8 cellular contexts compared by ENCODE assay signal in the genomic region with DNA sequence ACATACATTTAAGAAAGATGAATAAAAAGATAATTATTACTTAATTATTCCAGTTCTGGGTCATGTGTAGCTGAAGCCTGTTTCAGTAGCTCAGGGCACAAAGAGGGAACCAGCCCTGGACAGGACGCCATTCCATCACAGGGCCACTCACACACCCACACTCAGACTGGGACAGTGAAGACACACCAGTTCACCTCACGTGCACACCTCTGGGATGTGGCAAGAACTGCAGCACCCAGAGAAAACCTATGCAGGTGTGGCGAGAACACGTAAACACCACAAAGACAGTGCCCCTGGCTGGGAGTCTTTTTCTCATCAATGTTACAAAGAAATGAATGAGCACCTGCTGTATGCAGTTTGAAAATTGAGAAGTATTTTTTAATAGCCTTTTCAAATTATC. TPM values are rescaled to one million over a fixed set of nuclear protein-coding genes. Genes with fewer than 3 reads are reported as not detected.
DNase-seq lines count a peak whose midpoint lies in the region; ATAC-seq and TF ChIP-seq lines count a peak whose summit lies in the region.

No MANE protein-coding gene starts in this region.

- H2AK5ac ChIP-seq in H9 (ENCODE audit: insufficient read length, low read length) = no peak overlapping the region

- H3K9ac ChIP-seq in H9 (ENCODE audit: extremely low read depth, insufficient read length, low read length) = no peak overlapping the region

- H3K27me3 Mint-ChIP-seq in H9 (ENCODE audit: low read depth) = no peaks in the 10 kb centered on the region
- no peaks in the 10 kb centered on the region for H3K27me3 Mint-ChIP-seq in activated CD4-positive, alpha-beta T cell treated with anti-CD3 and anti-CD28 coated beads, Interleukin-2, amount 10 ng/mL, durations not matched to agents 24 days and 14 days

- H3K36me3 Mint-ChIP-seq in H9 (ENCODE audit: insufficient read depth in 1 of 3, low read depth in 3 of 3) = peaks cover 19 to 46% (median 45%) of the 10 kb centered on the region in 3 experiments
- H3K36me3 Mint-ChIP-seq in activated CD4-positive, alpha-beta T cell treated with anti-CD3 and anti-CD28 coated beads, Interleukin-2, amount 10 ng/mL, durations not matched to agents 24 days and 14 days (ENCODE audit: low read depth) = peaks cover 59% of the 10 kb centered on the region

- no peak overlapping the region for H2BK120ac ChIP-seq in H9 (ENCODE audit: low read depth, low read length, poor library complexity, severe bottlenecking)

- H4K8ac ChIP-seq in H9 (replicated peaks; ENCODE audit: insufficient read length, low read depth, low read length) = no peak overlapping the region

- H3K4me1 ChIP-seq in H9 (ENCODE audit: insufficient read depth, low read length) = 0 out of 2 replicates have a peak, but pooled peaks cover 3% of the 10 kb centered on the region
- H3K4me1 ChIP-seq in suprapubic skin = peaks cover 56% of the 10 kb centered on the region

- H3T11ph ChIP-seq in H9 (ENCODE audit: low read length) = no peak overlapping the region

- H3K4me3 Mint-ChIP-seq in H9 = peak overlapping the region; percentile 93 to 96
- peak overlapping the region; percentile 95 for H3K4me3 Mint-ChIP-seq in activated CD4-positive, alpha-beta T cell treated with anti-CD3 and anti-CD28 coated beads, Interleukin-2, amount 10 ng/mL, durations not matched to agents 24 days and 14 days

- no peak overlapping the region for H2BK12ac ChIP-seq in H9 (ENCODE audit: insufficient read length, low read depth, low read length)

- no peak for TF ChIP-seq POLR2A in suprapubic skin (IDR thresholded peaks at IDR 0.05)

- peaks cover 2% of the 10 kb centered on the region for H3K79me1 ChIP-seq in H9 (ENCODE audit: insufficient read depth, low read depth, low read length, poor library complexity, severe bottlenecking)

- H3K4me1 Mint-ChIP-seq in H9 = peaks cover 32 to 34% of the 10 kb centered on the region in 2 experiments
- H3K4me1 Mint-ChIP-seq in activated CD4-positive, alpha-beta T cell treated with anti-CD3 and anti-CD28 coated beads, Interleukin-2, amount 10 ng/mL, durations not matched to agents 24 days and 14 days = peaks cover 53% of the 10 kb centered on the region

- H3K56ac ChIP-seq in H9 (ENCODE audit: insufficient read length, low read depth, low read length) = no peak overlapping the region

- no peak overlapping the region for H2BK15ac ChIP-seq in H9 (ENCODE audit: low read depth, low read length)

- H3K9me3 ChIP-seq in H9 (ENCODE audit: control insufficient read depth, low read depth, low read length) = no peaks in the 10 kb centered on the region
- H3K9me3 ChIP-seq in suprapubic skin = no peaks in the 10 kb centered on the region

- no peaks in the 10 kb centered on the region for H4K20me1 ChIP-seq in H9 (ENCODE audit: control insufficient read depth, insufficient read depth, insufficient read length)

- no peak overlapping the region for H2AFZ ChIP-seq in H9 (ENCODE audit: low read length)

- intact Hi-C loops in activated CD4-positive, alpha-beta T cell treated with anti-CD3 and anti-CD28 coated beads, Interleukin-2, amount 10 ng/mL, durations not matched to agents 24 days and 14 days (cut with micrococcal nuclease) = no loop called here

- peak overlapping the region; percentile 51 for H3K4me2 ChIP-seq in H9 (ENCODE audit: insufficient read depth, insufficient read length, low read length)

- no peak for ATAC-seq in GM21576 (IDR thresholded peaks at IDR 0.05; ENCODE audit: unreplicated experiment)

- H3K27ac ChIP-seq in H9 (ENCODE audit: insufficient read length, low read depth, low read length) (no peak overlapping the region), suprapubic skin (peak overlapping the region; percentile 97)

- no peaks in the 10 kb centered on the region; a peak in 1 of 5 replicates for H3K9me3 Mint-ChIP-seq in H9
- no peaks in the 10 kb centered on the region for H3K9me3 Mint-ChIP-seq in activated CD4-positive, alpha-beta T cell treated with anti-CD3 and anti-CD28 coated beads, Interleukin-2, amount 10 ng/mL, durations not matched to agents 24 days and 14 days

- H3K23ac ChIP-seq in H9 (ENCODE audit: insufficient read length, low read depth, low read length) = no peak overlapping the region

- WGBS in H9 (ENCODE audit: extremely low coverage, insufficient read length, low lambda C conversion rate) = no CpG with 5 or more reads among the region's 4 CpGs
- WGBS in suprapubic skin = 44% methylated on average over 4 of the region's 4 CpGs

- H3K27me3 ChIP-seq in H9 (ENCODE audit: insufficient read depth, low read length) (no peaks in the 10 kb centered on the region), suprapubic skin (no peaks in the 10 kb centered on the region)

- peaks cover 5% of the 10 kb centered on the region for H3K23me2 ChIP-seq in H9 (ENCODE audit: insufficient read length, low read depth, low read length, poor library complexity, severe bottlenecking)

- H3K27ac Mint-ChIP-seq in H9 = peak overlapping the region in 2 of 3 experiments; percentile 53 to 55; a peak in 3 of 7 replicates
- peak overlapping the region; percentile 80 for H3K27ac Mint-ChIP-seq in activated CD4-positive, alpha-beta T cell treated with anti-CD3 and anti-CD28 coated beads, Interleukin-2, amount 10 ng/mL, durations not matched to agents 24 days and 14 days

- DNase-seq in AG10803 (ENCODE audit: low read depth) (no peak), H9 (peak; percentile 62), fibroblast of villous mesenchyme (ENCODE audit: low read depth) (no peak), suprapubic skin (ENCODE audit: low spot score in 2 of 2) (no peak), midbrain (lab: John Stamatoyannopoulos, UW) (no peak), NCI-H1092 (lab: John Stamatoyannopoulos, UW) (no peak)
- peak; percentile 78 for DNase-seq in activated CD4-positive, alpha-beta T cell treated with anti-CD3 and anti-CD28 coated beads, Interleukin-2, amount 10 ng/mL, durations not matched to agents 24 days and 14 days

- H3K4me3 ChIP-seq in AG10803 (ENCODE audit: low read length) (peak overlapping the region; percentile 92), fibroblast of villous mesenchyme (ENCODE audit: low read depth, low read length) (peak overlapping the region; percentile 84), suprapubic skin (peak overlapping the region; percentile 70)

- no peak overlapping the region for H3K18ac ChIP-seq in H9 (ENCODE audit: insufficient read length, low read depth, low read length)

- no peak overlapping the region for H3K14ac ChIP-seq in H9 (ENCODE audit: insufficient read depth, low read length)

- peaks cover 13% of the 10 kb centered on the region for H3K36me3 ChIP-seq in suprapubic skin

- H2BK20ac ChIP-seq in H9 (ENCODE audit: low read depth, low read length, poor library complexity, severe bottlenecking) = no peak overlapping the region

- H4K5ac ChIP-seq in H9 (ENCODE audit: insufficient read length, low read depth, low read length) = no peak overlapping the region

- no peak overlapping the region for H2BK5ac ChIP-seq in H9 (ENCODE audit: insufficient read length, low read length)

- no peak overlapping the region for H3K4ac ChIP-seq in H9 (ENCODE audit: low read depth, low read length)

- no peak overlapping the region for H4K91ac ChIP-seq in H9 (ENCODE audit: insufficient read length, low read depth, low read length)

- TF ChIP-seq CTCF in AG10803 (conservative IDR thresholded peaks at IDR 0.05; ENCODE audit: low read length) (no peak), H9 (conservative IDR thresholded peaks at IDR 0.05) (no peak; the same call in 1 of the 3 replicates), fibroblast of villous mesenchyme (IDR thresholded peaks at IDR 0.05; ENCODE audit: insufficient read depth, low read depth, low read length) (no peak), suprapubic skin (IDR thresholded peaks at IDR 0.05) (no peak)

- TF ChIP-seq EP300 in suprapubic skin (IDR thresholded peaks at IDR 0.05) = no peak

- H3K79me2 ChIP-seq in H9 (ENCODE audit: insufficient read depth, low read length) = peaks cover 28% of the 10 kb centered on the region

RNA-seq across cellular contexts. Expression of a gene that starts 1.6 kb away (rescaled TPM):
- total RNA-seq in H9 (2021) (40.8 and 44.7 TPM in 2 replicates), fibroblast of villous mesenchyme (114 and 174 TPM in 2 replicates), suprapubic skin (10 to 100 TPM; 32.0 to 62.1 (median 36.1) TPM)
- total RNA-seq in activated CD4-positive, alpha-beta T cell treated with anti-CD3 and anti-CD28 coated beads, Interleukin-2, amount 10 ng/mL, durations not matched to agents 24 days and 14 days = 74.6 and 75.5 TPM in 2 replicates

RNA-seq across cellular contexts. Expression of a gene that starts 5.6 kb away (rescaled TPM):
- total RNA-seq in H9 (2021) (13.1 and 14.0 TPM in 2 replicates), fibroblast of villous mesenchyme (22.2 and 27.2 TPM in 2 replicates), suprapubic skin (10 to 100 TPM; 13.1 to 32.7 (median 18.4) TPM)
- total RNA-seq in activated CD4-positive, alpha-beta T cell treated with anti-CD3 and anti-CD28 coated beads, Interleukin-2, amount 10 ng/mL, durations not matched to agents 24 days and 14 days = 17.4 and 18.1 TPM in 2 replicates

RNA-seq across cellular contexts. Expression of a gene that starts 24.9 kb away (rescaled TPM):
- not detected in 2 replicates for total RNA-seq in H9 (2021)
- not detected in 2 replicates for total RNA-seq in activated CD4-positive, alpha-beta T cell treated with anti-CD3 and anti-CD28 coated beads, Interleukin-2, amount 10 ng/mL, durations not matched to agents 24 days and 14 days
- not detected in 2 replicates for total RNA-seq in fibroblast of villous mesenchyme
- total RNA-seq in suprapubic skin = not detected

Comparison
In these comparisons a context has a peak if more than half of its experiments do, and no peak if none do; other contexts are left out.
1. DNase-seq: peak in H9 (single experiment) and activated CD4-positive, alpha-beta T cell treated with anti-CD3 and anti-CD28 coated beads, Interleukin-2, amount 10 ng/mL, durations not matched to agents 24 days and 14 days (single experiment); none in AG10803 (single experiment), fibroblast of villous mesenchyme (single experiment), suprapubic skin (0 of 2), midbrain (single experiment) and NCI-H1092 (single experiment).
2. Peak in every context shown above with its lines, with median percentiles within 50 percentile points of each other: H3K4me3 ChIP-seq.